ENCODE assay signal across 20 cellular contexts in genomic region chr11:92180226-92180625, GRCh38. TPM values are rescaled to one million over a fixed set of nuclear protein-coding genes. Genes with fewer than 3 reads are reported as not detected.
"Had no signal": no experiment of that assay in that cellular context is flagged by ENCODE, and none has a peak within 500 bp of the region (broad histone marks: within the 10 kb centered on the region; RNA-seq: fewer than 3 reads in every experiment).

No MANE protein-coding gene starts in this region.

- DNase-seq: activated CD4-positive, alpha-beta T cell treated with anti-CD3 and anti-CD28 coated beads for 1 hour; activated CD4-positive, alpha-beta T cell treated with anti-CD3 and anti-CD28 coated beads, Interleukin-2, amount 50 U/mL, for 4 hours; activated effector memory CD4-positive, alpha-beta T cell treated with anti-CD3 and anti-CD28 coated beads, Interleukin-2, amount 50 U/mL, for 16 hours; activated naive CD4-positive, alpha-beta T cell treated with anti-CD3 and anti-CD28 coated beads, Interleukin-2, amount 50 U/mL, for 16 hours; activated T-cell treated with anti-CD3 and anti-CD28 coated beads, Interleukin-2, amount 50 U/mL, for 72 hours; effector CD4-positive, alpha-beta T cell; immature natural killer cell; kidney glomerular epithelial cell; left ventricle myocardium inferior; mucosa of descending colon; naive thymus-derived CD4-positive, alpha-beta T cell; stimulated activated CD4-positive, alpha-beta T cell treated with anti-CD3 and anti-CD28 coated beads, Interleukin-12 subunit alpha, Interleukin-12 subunit beta, amount 100 ng/mL, for 4 hours; stimulated activated CD4-positive, alpha-beta T cell treated with anti-CD3 and anti-CD28 coated beads, Interleukin-1b, Interleukin-23, amount 100 ng/mL, for 48 hours; stimulated activated naive CD4-positive, alpha-beta T cell treated with Interleukin-2 at 50 U/mL for 16 hours; substantia nigra; T1000; tibial artery had no signal

- H3K36me3 ChIP-seq: left ventricle myocardium inferior, tibial artery had no signal

- H3K27me3 ChIP-seq: tibial artery had no signal

- H3K27ac ChIP-seq: left ventricle myocardium inferior, tibial artery, VCaP had no signal

- H3K4me3 ChIP-seq: left ventricle myocardium inferior, mucosa of descending colon, tibial artery had no signal

- H3K9me3 ChIP-seq: left ventricle myocardium inferior, mucosa of descending colon, tibial artery had no signal

- H3K4me1 ChIP-seq: left ventricle myocardium inferior had no signal

- ATAC-seq: activated T-cell treated with anti-CD3 and anti-CD28 coated beads, Interleukin-2, amount 50 U/mL, for 72 hours; naive thymus-derived CD4-positive, alpha-beta T cell had no signal

RNA-seq across cellular contexts. Expression of gene FAT3, which starts 44.4 kb away (rescaled TPM):
- total RNA-seq: activated CD8-positive, alpha-beta memory T cell treated with anti-CD3 and anti-CD28 coated beads for 36 hours; activated T-cell treated with anti-CD3 and anti-CD28 coated beads, Interleukin-2, amount 50 U/mL, for 72 hours; naive thymus-derived CD4-positive, alpha-beta T cell; T-helper 1 cell treated with Interleukin-12 subunit alpha and Interleukin-12 subunit beta and Interleukin-4 antibody, amounts not matched to agents 30 ng/mL and 1 ng/mL, for 36 hours had no signal
- polyA plus RNA-seq: immature natural killer cell; naive thymus-derived CD4-positive, alpha-beta T cell had no signal
